ENCODE assay signal across 1 cellular context in genomic region chr4:141703497-141703896, GRCh38.
TF ChIP-seq lines count a peak whose summit lies in the region.

No MANE protein-coding gene starts in this region.

TF ChIP-seq in IMR-90, 13 proteins besides CTCF, POLR2A, EP300 and RAD21 (continued from another document):
- TF ChIP-seq ELK1 (IDR thresholded peaks at IDR 0.05; ENCODE audit: borderline replicate concordance, low read depth, low read length) (no peak), USF2 (IDR thresholded peaks at IDR 0.05; ENCODE audit: low read depth, low read length) (no peak), BHLHE40 (IDR thresholded peaks at IDR 0.05; ENCODE audit: low read depth, low read length) (no peak), RCOR1 (IDR thresholded peaks at IDR 0.05; ENCODE audit: insufficient replicate concordance, low read length) (no peak), CEBPB (IDR thresholded peaks at IDR 0.05; ENCODE audit: low read depth, low read length) (no peak)
